1 cellular context compared by ENCODE assay signal in the genomic region with DNA sequence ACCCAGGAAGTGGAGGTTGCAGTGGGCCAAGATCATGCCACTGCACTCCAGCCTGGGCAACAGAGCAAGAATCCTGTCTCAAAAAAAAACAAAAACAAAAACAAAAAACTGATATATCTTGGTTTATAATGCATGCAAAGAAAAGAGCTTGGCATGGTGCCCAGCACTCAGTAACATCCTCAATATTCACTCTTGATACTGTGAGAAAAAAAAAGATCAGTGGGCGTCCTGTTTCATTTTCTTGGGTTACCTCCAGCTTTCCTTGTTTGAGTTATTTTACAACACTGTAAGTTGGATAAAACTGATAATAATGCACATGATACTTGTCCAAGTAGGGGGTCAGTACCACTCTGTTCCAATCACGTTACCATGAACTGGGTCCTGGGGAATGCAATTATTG.
TF ChIP-seq lines count a peak whose summit lies in the region.

No MANE protein-coding gene starts in this region.

TF ChIP-seq in SK-N-SH treated with all-trans-retinoic acid at 6 μM for 48 hours, 23 proteins besides CTCF, POLR2A, EP300 and RAD21 (continued from another document):
- TF ChIP-seq, protein P1, sequence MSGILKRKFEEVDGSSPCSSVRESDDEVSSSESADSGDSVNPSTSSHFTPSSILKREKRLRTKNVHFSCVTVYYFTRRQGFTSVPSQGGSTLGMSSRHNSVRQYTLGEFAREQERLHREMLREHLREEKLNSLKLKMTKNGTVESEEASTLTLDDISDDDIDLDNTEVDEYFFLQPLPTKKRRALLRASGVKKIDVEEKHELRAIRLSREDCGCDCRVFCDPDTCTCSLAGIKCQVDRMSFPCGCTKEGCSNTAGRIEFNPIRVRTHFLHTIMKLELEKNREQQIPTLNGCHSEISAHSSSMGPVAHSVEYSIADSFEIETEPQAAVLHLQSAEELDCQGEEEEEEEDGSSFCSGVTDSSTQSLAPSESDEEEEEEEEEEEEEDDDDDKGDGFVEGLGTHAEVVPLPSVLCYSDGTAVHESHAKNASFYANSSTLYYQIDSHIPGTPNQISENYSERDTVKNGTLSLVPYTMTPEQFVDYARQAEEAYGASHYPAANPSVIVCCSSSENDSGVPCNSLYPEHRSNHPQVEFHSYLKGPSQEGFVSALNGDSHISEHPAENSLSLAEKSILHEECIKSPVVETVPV (CRISPR knock-in tag; IDR thresholded peaks at IDR 0.05): no peak
- TF ChIP-seq TOX (CRISPR knock-in tag; IDR thresholded peaks at IDR 0.05; ENCODE audit: borderline replicate concordance) (no peak), OSR1 (CRISPR knock-in tag; IDR thresholded peaks at IDR 0.05) (no peak), ZFP30 (CRISPR knock-in tag; IDR thresholded peaks at IDR 0.05) (no peak)
